In genomic region chr15:75335705-75336355, GRCh38 we compare ENCODE assay signal across 8 cellular contexts. TPM values are rescaled to one million over a fixed set of nuclear protein-coding genes. Genes with fewer than 3 reads are reported as not detected.
DNase-seq lines count a peak whose midpoint lies in the region; ATAC-seq and TF ChIP-seq lines count a peak whose summit lies in the region.

Gene COMMD4 (plus strand): TSS chr15:75336063. CDS start chr15:75336090, 27 bp downstream.

- H3K27me3 Mint-ChIP-seq in T-cell, result peaks cover 0 to 2% of the 10 kb centered on the region in 2 donors

- H3K4me3 ChIP-seq in parathyroid adenoma (ENCODE audit: low read depth, low read length), result peak within 1 kb of the TSS; percentile 77
- H3K4me3 ChIP-seq in thyroid gland (replicated peaks in 1 of 3), result peak within 1 kb of the TSS; percentile 41 to 83 (median 78)

- ATAC-seq in GM21576 (IDR thresholded peaks at IDR 0.05; ENCODE audit: unreplicated experiment) (peak; percentile 59), T-cell (replicated peaks in 1 of 4) (peak; percentile 67 to 83 (median 79))

- H3K4me3 Mint-ChIP-seq in T-cell, result peak within 1 kb of the TSS; percentile 90 to 92 (median 91)

- no peak within 1 kb of the TSS for H3K9ac ChIP-seq in parathyroid adenoma

- TF ChIP-seq CTCF in parathyroid adenoma (IDR thresholded peaks at IDR 0.05), result no peak
- TF ChIP-seq CTCF in thyroid gland (IDR thresholded peaks at IDR 0.05), result peak in 2 of 6 experiments; percentile 4 to 18

- 0 to 1% (median 0%) methylated on average over 40 to 42 of the region's 42 CpGs for WGBS in adipose tissue, 3 donors
- WGBS in thyroid gland, 2 donors, result 2% methylated on average over 26 to 29 of the region's 42 CpGs

- intact Hi-C loops in cardiac septum (cut with DNase I), result no loop called here
- intact Hi-C loops in thyroid gland (cut with DNase I), result no loop called here

- H3K27ac ChIP-seq in adipose tissue (ENCODE audit: low read depth, low read length), result no peak within 1 kb of the TSS
- H3K27ac ChIP-seq in parathyroid adenoma, result peak within 1 kb of the TSS; percentile 53
- peak within 1 kb of the TSS in 2 of 3 donors; percentile 36 to 55 for H3K27ac ChIP-seq in thyroid gland

- H3K36me3 ChIP-seq in parathyroid adenoma (ENCODE audit: control insufficient read depth, insufficient read depth, low read length) (no peaks in the 10 kb centered on the region), thyroid gland (no peaks in the 10 kb centered on the region)

- peaks cover 19 to 25% (median 21%) of the 10 kb centered on the region in 3 donors for H3K4me1 Mint-ChIP-seq in T-cell

- CTCF ChIA-PET in T-cell (lab: Charles Lee), result interaction anchor here in 1 of 2 donors (0.5 to 1.1 kb wide), 2 partner anchors 32 to 1615 kb away, joined by 3 read pairs; no protein-coding TSS in a partner anchor

- TF ChIP-seq POLR2A in thyroid gland (IDR thresholded peaks at IDR 0.05), result peak in 1 of 2 donors; percentile 36

- H3K4me2 ChIP-seq in parathyroid adenoma (ENCODE audit: low read length), result peak within 1 kb of the TSS; percentile 72

- no peaks in the 10 kb centered on the region for H3K9me3 ChIP-seq in parathyroid adenoma (ENCODE audit: control insufficient read depth, low read length)
- no peaks in the 10 kb centered on the region for H3K9me3 ChIP-seq in thyroid gland

- H3K36me3 Mint-ChIP-seq in T-cell, result peaks cover 4% of the 10 kb centered on the region

- peak within 1 kb of the TSS; percentile 85 to 90 for H3K27ac Mint-ChIP-seq in T-cell

- H3K27me3 ChIP-seq in parathyroid adenoma (ENCODE audit: control insufficient read depth, insufficient read depth, low read length), result no peaks in the 10 kb centered on the region
- H3K27me3 ChIP-seq in thyroid gland, result no peaks in the 10 kb centered on the region

- H3K4me1 ChIP-seq in parathyroid adenoma (peaks cover 8% of the 10 kb centered on the region), thyroid gland (peaks cover 8 to 14% of the 10 kb centered on the region in 2 donors)

- POLR2A ChIA-PET in T-cell (lab: Charles Lee), result interaction anchor here in 1 of 2 donors (0.6 to 0.7 kb wide), 2 partner anchors 39 to 442 kb away, joined by 3 to 4 read pairs; no protein-coding TSS in a partner anchor

- peak; percentile 88 for DNase-seq in CD1c-positive myeloid dendritic cell (ENCODE audit: extremely low spot score)
- DNase-seq in NCI-H1105 (lab: John Stamatoyannopoulos, UW), result peak; percentile 81
- peak in 33 of 34 experiments; percentile 15 to 64 (median 41) for DNase-seq in T-cell
- peak; percentile 97 for DNase-seq in cardiac septum (ENCODE audit: low spot score)
- peak; percentile 98 for DNase-seq in thyroid gland

- H3K79me2 ChIP-seq in parathyroid adenoma, result no peaks in the 10 kb centered on the region

- H2AFZ ChIP-seq in parathyroid adenoma, result peak within 1 kb of the TSS; percentile 89

- H3K9me3 Mint-ChIP-seq in T-cell, result no peaks in the 10 kb centered on the region

RNA-seq across cellular contexts. Expression of gene COMMD4, which starts in this region (rescaled TPM):
- total RNA-seq in T-cell (10 to 100 TPM; 25.0 to 38.7 (median 34.2) TPM), cardiac septum (35.5 TPM), thyroid gland (10 to 100 TPM; 58.1 to 83.6 (median 61.1) TPM)
- polyA plus RNA-seq in adipose tissue, result 10 to 100 TPM; 39.0 to 84.6 (median 78.9) TPM

Comparison
In these comparisons a context has a peak if more than half of its experiments do, and no peak if none do; other contexts are left out.
1. DNase-seq: peak in every context shown above with its lines; median percentile 98 in thyroid gland; 97 in cardiac septum; 88 in CD1c-positive myeloid dendritic cell; 81 in NCI-H1105; 41 in T-cell.